ENCODE assay signal across 36 cellular contexts in genomic region chr17:73703917-73704316, GRCh38.
"Had no signal": no experiment of that assay in that cellular context is flagged by ENCODE, and none has a peak within 500 bp of the region (broad histone marks: within the 10 kb centered on the region; RNA-seq: fewer than 3 reads in every experiment).

No MANE protein-coding gene starts in this region.

- H3K36me3 Mint-ChIP-seq: activated CD4-positive, alpha-beta memory T cell treated with anti-CD3 and anti-CD28 coated beads for 36 hours; activated naive CD4-positive, alpha-beta T cell treated with anti-CD3 and anti-CD28 coated beads, Interleukin-2, amount 50 U/mL, for 72 hours; activated naive CD8-positive, alpha-beta T cell treated with anti-CD3 and anti-CD28 coated beads for 36 hours; brain had no signal

- H3K36me3 ChIP-seq: adrenal gland, cardiac muscle cell had no signal

- H3K4me1 Mint-ChIP-seq: activated B cell treated with CpG ODN at 0.5 μM for 24 hours; activated CD4-positive, alpha-beta T cell treated with anti-CD3 and anti-CD28 coated beads, Interleukin-2, amount 10 ng/mL, durations not matched to agents 24 days and 14 days; activated T-helper 17 cell treated with anti-CD3 and anti-CD28 coated beads, Interleukin-2, amount 50 U/mL, for 72 hours; central memory CD8-positive, alpha-beta T cell had no signal

- H3K27ac ChIP-seq: adrenal gland, cardiac muscle cell, VCaP had no signal

- H3K9me3 ChIP-seq: adrenal gland had no signal

- H3K27me3 ChIP-seq: adrenal gland had no signal

- FAIRE-seq: bronchial epithelial cell, TTC549 had no signal

- DNase-seq: activated B cell treated with CpG ODN at 0.5 μM for 24 hours; activated CD4-positive, alpha-beta memory T cell treated with anti-CD3 and anti-CD28 coated beads for 36 hours; activated CD4-positive, alpha-beta T cell treated with anti-CD3 and anti-CD28 coated beads for 4 hours; activated CD4-positive, alpha-beta T cell treated with anti-CD3 and anti-CD28 coated beads, Interleukin-2, amount 10 ng/mL, durations not matched to agents 24 days and 14 days; activated CD4-positive, alpha-beta T cell treated with anti-CD3 and anti-CD28 coated beads, Interleukin-2, amount 50 U/mL, for 1 hour; activated CD4-positive, alpha-beta T cell treated with anti-CD3 and anti-CD28 coated beads, Interleukin-2, amount 50 U/mL, for 4 hours; activated CD4-positive, CD25-positive, alpha-beta regulatory T cell treated with anti-CD3 and anti-CD28 coated beads, Interleukin-2, amount 50 U/mL, for 72 hours; activated CD8-positive, alpha-beta memory T cell treated with anti-CD3 and anti-CD28 coated beads, Interleukin-2, amount 50 U/mL, for 4 hours; activated CD8-positive, alpha-beta T cell treated with anti-CD3 and anti-CD28 coated beads for 36 hours; activated effector memory CD4-positive, alpha-beta T cell treated with anti-CD3 and anti-CD28 coated beads, Interleukin-2, amount 50 U/mL, for 16 hours; activated gamma-delta T cell treated with Interleukin-2 at 50 U/mL for 16 hours; activated naive CD4-positive, alpha-beta T cell; activated naive CD4-positive, alpha-beta T cell treated with anti-CD3 and anti-CD28 coated beads for 36 hours; activated naive CD4-positive, alpha-beta T cell treated with anti-CD3 and anti-CD28 coated beads, Interleukin-2, amount 50 U/mL, for 16 hours; activated naive CD8-positive, alpha-beta T cell treated with anti-CD3 and anti-CD28 coated beads for 36 hours; activated T-cell treated with anti-CD3 and anti-CD28 coated beads for 4 hours; activated T-cell treated with anti-CD3 and anti-CD28 coated beads, Interleukin-2, amount 50 U/mL, for 1 hour; activated T-cell treated with anti-CD3 and anti-CD28 coated beads, Interleukin-2, amount 50 U/mL, for 4 hours; activated T-cell treated with anti-CD3 and anti-CD28 coated beads, Interleukin-2, amount 50 U/mL, for 72 hours; adrenal gland; amniotic stem cell; aorta; caudate nucleus; cerebellar nuclear complex; T-helper 2 cell; T-helper 9 cell had no signal

- ATAC-seq: activated T-cell treated with anti-CD3 and anti-CD28 coated beads, Interleukin-2, amount 50 U/mL, for 4 hours; activated T-cell treated with anti-CD3 and anti-CD28 coated beads, Interleukin-2, amount 50 U/mL, for 72 hours; activated T-helper 17 cell treated with anti-CD3 and anti-CD28 coated beads, Interleukin-2, amount 50 U/mL, for 72 hours had no signal

- H3K4me3 Mint-ChIP-seq: activated B cell treated with CpG ODN at 0.5 μM for 24 hours; activated CD4-positive, alpha-beta memory T cell treated with anti-CD3 and anti-CD28 coated beads for 36 hours; activated CD4-positive, alpha-beta T cell treated with anti-CD3 and anti-CD28 coated beads, Interleukin-2, amount 10 ng/mL, durations not matched to agents 24 days and 14 days; activated CD8-positive, alpha-beta T cell treated with anti-CD3 and anti-CD28 coated beads for 36 hours; activated naive CD4-positive, alpha-beta T cell treated with anti-CD3 and anti-CD28 coated beads for 36 hours; activated naive CD8-positive, alpha-beta T cell treated with anti-CD3 and anti-CD28 coated beads for 36 hours; activated T-cell treated with anti-CD3 and anti-CD28 coated beads, Interleukin-2, amount 50 U/mL, for 4 hours; activated T-cell treated with anti-CD3 and anti-CD28 coated beads, Interleukin-2, amount 50 U/mL, for 72 hours; activated T-helper 1 cell treated with anti-CD3 and anti-CD28 coated beads, Interleukin-12 subunit alpha, Interleukin-12 subunit beta, Interleukin-2, Interleukin-4 antibody, amounts not matched to agents 30 ng/mL and 10 ng/mL and 1 ng/mL, durations not matched to agents 14 hours and 24 hours and 36 hours; activated T-helper 17 cell treated with anti-CD3 and anti-CD28 coated beads, Interleukin-2, amount 50 U/mL, for 72 hours; brain; central memory CD8-positive, alpha-beta T cell; T-helper 2 cell treated with Interferon-gamma antibody and Interleukin-4, amounts not matched to agents 5 μg/mL and 100 μg/mL, for 36 hours had no signal

- H3K4me3 ChIP-seq: adrenal gland, cardiac muscle cell had no signal

- H3K4me1 ChIP-seq: adrenal gland had no signal

- H3K27ac Mint-ChIP-seq: activated B cell treated with CpG ODN at 0.5 μM for 24 hours; activated CD4-positive, alpha-beta memory T cell treated with anti-CD3 and anti-CD28 coated beads for 36 hours; activated CD4-positive, alpha-beta T cell treated with anti-CD3 and anti-CD28 coated beads, Interleukin-2, amount 10 ng/mL, durations not matched to agents 24 days and 14 days; activated CD8-positive, alpha-beta T cell treated with anti-CD3 and anti-CD28 coated beads for 36 hours; activated naive CD4-positive, alpha-beta T cell treated with anti-CD3 and anti-CD28 coated beads for 36 hours; activated naive CD8-positive, alpha-beta T cell treated with anti-CD3 and anti-CD28 coated beads for 36 hours; activated T-cell treated with anti-CD3 and anti-CD28 coated beads, Interleukin-2, amount 50 U/mL, for 72 hours; activated T-helper 1 cell treated with anti-CD3 and anti-CD28 coated beads, Interleukin-12 subunit alpha, Interleukin-12 subunit beta, Interleukin-2, Interleukin-4 antibody, amounts not matched to agents 30 ng/mL and 10 ng/mL and 1 ng/mL, durations not matched to agents 14 hours and 24 hours and 36 hours; activated T-helper 17 cell treated with anti-CD3 and anti-CD28 coated beads, Interleukin-2, amount 50 U/mL, for 72 hours; T-helper 2 cell treated with Interferon-gamma antibody and Interleukin-4, amounts not matched to agents 5 μg/mL and 100 μg/mL, for 36 hours had no signal

- H3K27me3 Mint-ChIP-seq: activated CD4-positive, alpha-beta memory T cell treated with anti-CD3 and anti-CD28 coated beads for 36 hours; activated CD8-positive, alpha-beta T cell treated with anti-CD3 and anti-CD28 coated beads for 36 hours had no signal
